ENCODE assay signal across 1 cellular context in the genomic region with DNA sequence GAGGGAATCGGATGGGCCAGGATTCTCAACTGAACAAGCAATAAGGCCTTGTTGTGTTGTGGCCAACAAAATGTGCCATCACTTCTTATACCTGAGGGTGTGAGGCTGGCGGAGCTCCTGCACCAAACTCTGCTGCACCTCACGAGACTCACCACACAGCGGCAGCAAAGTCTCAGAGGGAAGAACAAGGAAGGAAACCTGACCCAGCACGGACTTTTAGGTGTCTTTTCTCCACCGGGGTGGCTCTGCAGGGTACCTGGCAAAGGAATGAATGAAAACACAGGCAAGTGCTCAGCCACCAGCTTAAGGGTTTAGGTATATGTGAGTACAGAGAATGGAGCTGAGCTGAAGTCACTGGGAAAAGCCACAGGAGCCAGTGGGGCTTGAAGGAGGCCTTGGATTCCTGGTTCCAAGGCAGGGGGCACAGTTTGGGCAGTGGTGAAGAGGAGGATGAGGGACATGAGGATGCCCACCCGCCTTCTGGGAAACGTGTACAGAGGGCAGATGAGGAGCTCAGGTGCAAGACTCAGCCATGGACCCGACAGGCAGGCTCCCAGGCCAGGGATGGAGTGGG.
A peak's percentile ranks its signal among the peaks of the same experiment; 100 is the strongest.
TF ChIP-seq lines count a peak whose summit lies in the region.

No MANE protein-coding gene starts in this region.

TF ChIP-seq in HepG2, 621 proteins besides CTCF, POLR2A, EP300 and RAD21 (continued from another document):
- TF ChIP-seq, protein P1, sequence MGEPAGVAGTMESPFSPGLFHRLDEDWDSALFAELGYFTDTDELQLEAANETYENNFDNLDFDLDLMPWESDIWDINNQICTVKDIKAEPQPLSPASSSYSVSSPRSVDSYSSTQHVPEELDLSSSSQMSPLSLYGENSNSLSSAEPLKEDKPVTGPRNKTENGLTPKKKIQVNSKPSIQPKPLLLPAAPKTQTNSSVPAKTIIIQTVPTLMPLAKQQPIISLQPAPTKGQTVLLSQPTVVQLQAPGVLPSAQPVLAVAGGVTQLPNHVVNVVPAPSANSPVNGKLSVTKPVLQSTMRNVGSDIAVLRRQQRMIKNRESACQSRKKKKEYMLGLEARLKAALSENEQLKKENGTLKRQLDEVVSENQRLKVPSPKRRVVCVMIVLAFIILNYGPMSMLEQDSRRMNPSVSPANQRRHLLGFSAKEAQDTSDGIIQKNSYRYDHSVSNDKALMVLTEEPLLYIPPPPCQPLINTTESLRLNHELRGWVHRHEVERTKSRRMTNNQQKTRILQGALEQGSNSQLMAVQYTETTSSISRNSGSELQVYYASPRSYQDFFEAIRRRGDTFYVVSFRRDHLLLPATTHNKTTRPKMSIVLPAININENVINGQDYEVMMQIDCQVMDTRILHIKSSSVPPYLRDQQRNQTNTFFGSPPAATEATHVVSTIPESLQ (CRISPR knock-in tag; conservative IDR thresholded peaks at IDR 0.05): no peak
- TF ChIP-seq SIX1 (CRISPR knock-in tag; IDR thresholded peaks at IDR 0.05; ENCODE audit: borderline replicate concordance): peak; percentile 64; the same call in 1 of the 2 replicates
- no peak for TF ChIP-seq GATA4 (IDR thresholded peaks at IDR 0.05; ENCODE audit: borderline replicate concordance, low read depth)
- peak; percentile 62 for TF ChIP-seq STAG1 (CRISPR knock-in tag; IDR thresholded peaks at IDR 0.05)
- 0 out of 2 replicates have a peak, but pooled peaks have one; percentile 17 for TF ChIP-seq SP4 (CRISPR knock-in tag; IDR thresholded peaks at IDR 0.05)
- no peak for TF ChIP-seq HCFC1 (IDR thresholded peaks at IDR 0.05; ENCODE audit: low read depth, low read length)
- TF ChIP-seq XRCC5 (optimal IDR thresholded peaks at IDR 0.05; ENCODE audit: low read length): peak; percentile 72
- no peak for TF ChIP-seq ZNF333 (CRISPR knock-in tag; IDR thresholded peaks at IDR 0.05; ENCODE audit: borderline replicate concordance)
- TF ChIP-seq, protein P2, sequence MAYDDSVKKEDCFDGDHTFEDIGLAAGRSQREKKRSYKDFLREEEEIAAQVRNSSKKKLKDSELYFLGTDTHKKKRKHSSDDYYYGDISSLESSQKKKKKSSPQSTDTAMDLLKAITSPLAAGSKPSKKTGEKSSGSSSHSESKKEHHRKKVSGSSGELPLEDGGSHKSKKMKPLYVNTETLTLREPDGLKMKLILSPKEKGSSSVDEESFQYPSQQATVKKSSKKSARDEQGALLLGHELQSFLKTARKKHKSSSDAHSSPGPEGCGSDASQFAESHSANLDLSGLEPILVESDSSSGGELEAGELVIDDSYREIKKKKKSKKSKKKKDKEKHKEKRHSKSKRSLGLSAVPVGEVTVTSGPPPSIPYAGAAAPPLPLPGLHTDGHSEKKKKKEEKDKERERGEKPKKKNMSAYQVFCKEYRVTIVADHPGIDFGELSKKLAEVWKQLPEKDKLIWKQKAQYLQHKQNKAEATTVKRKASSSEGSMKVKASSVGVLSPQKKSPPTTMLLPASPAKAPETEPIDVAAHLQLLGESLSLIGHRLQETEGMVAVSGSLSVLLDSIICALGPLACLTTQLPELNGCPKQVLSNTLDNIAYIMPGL (CRISPR knock-in tag; IDR thresholded peaks at IDR 0.05; ENCODE audit: borderline replicate concordance in 1 of 2, low read depth in 1 of 2): 0 out of 4 replicates have a peak, but pooled peaks of 1 of the 2 experiments have one; percentile 28
- no peak for TF ChIP-seq ZNF878 (CRISPR knock-in tag; IDR thresholded peaks at IDR 0.05)
TF ChIP-seq in HepG2: peak in this region for 8.
